In the genomic region with DNA sequence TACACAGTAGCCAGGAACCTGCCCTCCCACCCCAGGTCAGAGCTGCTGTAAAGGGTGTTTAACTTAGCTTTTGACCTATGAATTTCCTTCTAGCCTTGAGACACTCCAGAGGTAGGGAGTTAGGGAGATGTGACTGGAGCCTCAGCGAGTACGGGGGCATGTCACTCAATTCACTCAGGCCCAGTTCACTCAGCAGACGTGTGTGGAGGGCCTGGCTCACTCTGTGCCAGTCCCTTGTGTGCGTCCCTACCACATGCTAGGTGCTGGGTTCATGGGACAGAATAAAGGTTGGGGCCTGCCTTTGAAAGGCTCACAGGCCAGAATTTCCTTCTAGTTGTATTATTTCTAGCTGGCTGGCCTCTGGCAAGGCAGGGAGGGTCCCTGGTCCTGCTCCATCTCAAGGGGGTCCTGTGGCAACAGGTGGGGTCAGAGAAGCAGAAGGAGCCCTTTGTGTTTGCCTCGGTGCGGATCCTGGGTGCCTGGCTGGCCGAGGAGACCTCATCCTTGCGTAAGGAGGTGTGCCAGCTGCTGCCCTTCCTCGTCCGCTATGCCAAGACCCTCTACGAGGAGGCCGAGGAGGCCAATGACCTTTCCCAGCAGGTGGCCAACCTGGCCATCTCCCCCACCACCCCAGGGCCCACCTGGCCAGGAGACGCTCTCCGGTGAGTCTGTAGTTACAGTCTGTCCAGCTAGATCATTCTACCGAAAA, we compare ENCODE assay signal across 31 cellular contexts. TPM values are rescaled to one million over a fixed set of nuclear protein-coding genes. Genes with fewer than 3 reads are reported as not detected.
DNase-seq lines count a peak whose midpoint lies in the region.
"Had no signal": no experiment of that assay in that cellular context is flagged by ENCODE, and none has a peak within 500 bp of the region (broad histone marks: within the 10 kb centered on the region; RNA-seq: fewer than 3 reads in every experiment).

No MANE protein-coding gene starts in this region.

- H3K9me3 Mint-ChIP-seq in activated naive CD4-positive, alpha-beta T cell treated with anti-CD3 and anti-CD28 coated beads for 36 hours: no peaks in the 10 kb centered on the region
- H3K9me3 Mint-ChIP-seq in activated T-helper 1 cell treated with anti-CD3 and anti-CD28 coated beads, Interleukin-12 subunit alpha, Interleukin-12 subunit beta, Interleukin-2, Interleukin-4 antibody, amounts not matched to agents 30 ng/mL and 10 ng/mL and 1 ng/mL, durations not matched to agents 14 hours and 24 hours and 36 hours: no peaks in the 10 kb centered on the region
- H3K9me3 Mint-ChIP-seq: activated CD8-positive, alpha-beta T cell treated with anti-CD3 and anti-CD28 coated beads for 36 hours; IgD-negative memory B cell; WTC11 had no signal

- peaks cover 24% of the 10 kb centered on the region for H3K4me1 Mint-ChIP-seq in activated naive CD4-positive, alpha-beta T cell treated with anti-CD3 and anti-CD28 coated beads for 36 hours (ENCODE audit: low read depth)
- H3K4me1 Mint-ChIP-seq in activated T-helper 1 cell treated with anti-CD3 and anti-CD28 coated beads, Interleukin-12 subunit alpha, Interleukin-12 subunit beta, Interleukin-2, Interleukin-4 antibody, amounts not matched to agents 30 ng/mL and 10 ng/mL and 1 ng/mL, durations not matched to agents 14 hours and 24 hours and 36 hours (ENCODE audit: low read depth): peaks cover 53% of the 10 kb centered on the region

- H3K27me3 Mint-ChIP-seq in activated naive CD4-positive, alpha-beta T cell treated with anti-CD3 and anti-CD28 coated beads for 36 hours (ENCODE audit: low read depth): no peaks in the 10 kb centered on the region
- H3K27me3 Mint-ChIP-seq in activated T-helper 1 cell treated with anti-CD3 and anti-CD28 coated beads, Interleukin-12 subunit alpha, Interleukin-12 subunit beta, Interleukin-2, Interleukin-4 antibody, amounts not matched to agents 30 ng/mL and 10 ng/mL and 1 ng/mL, durations not matched to agents 14 hours and 24 hours and 36 hours (ENCODE audit: insufficient read depth): no peaks in the 10 kb centered on the region
- H3K27me3 Mint-ChIP-seq: activated CD8-positive, alpha-beta T cell treated with anti-CD3 and anti-CD28 coated beads for 36 hours; IgD-negative memory B cell had no signal

- DNase-seq in activated naive CD4-positive, alpha-beta T cell treated with anti-CD3 and anti-CD28 coated beads for 36 hours: no peak
- DNase-seq in activated naive CD4-positive, alpha-beta T cell (lab: John Stamatoyannopoulos, UW): no peak
- no peak for DNase-seq in activated T-helper 1 cell treated with anti-CD3 and anti-CD28 coated beads, Interleukin-12 subunit alpha, Interleukin-12 subunit beta, Interleukin-2, Interleukin-4 antibody, amounts not matched to agents 30 ng/mL and 10 ng/mL and 1 ng/mL, durations not matched to agents 14 hours and 24 hours and 36 hours (ENCODE audit: low spot score)
- DNase-seq in mesenteric fat pad (ENCODE audit: low spot score): peak; percentile 74
- no peak for DNase-seq in HUDEP-2 (lab: John Stamatoyannopoulos, UW; ENCODE audit: unreplicated experiment in 76 of 76)
- no peak for DNase-seq in NOMO-1 treated with DMSO at 0.1 percent for 48 hours (lab: John Stamatoyannopoulos, UW; ENCODE audit: unreplicated experiment)
- DNase-seq in MV-4-11 (lab: John Stamatoyannopoulos, UW): no peak
- DNase-seq: activated CD8-positive, alpha-beta T cell treated with anti-CD3 and anti-CD28 coated beads for 36 hours; activated gamma-delta T cell treated with Interleukin-2 at 50 U/mL for 16 hours; activated T-cell treated with anti-CD3 and anti-CD28 coated beads for 4 hours; effector CD8-positive, alpha-beta T cell; foreskin fibroblast; heart right ventricle; lower lobe of right lung; mucosa of descending colon; NCI-H1105 treated with DMSO at 0.1 percent for 48 hours; NCI-H2029; NCI-H526; NK-92 treated with Interleukin-12 subunit alpha and Interleukin-12 subunit beta, amount 100 ng/mL, for 24 hours; SIG-M5; stomach; tibial artery had no signal

- CTCF ChIA-PET in activated naive CD4-positive, alpha-beta T cell treated with anti-CD3 and anti-CD28 coated beads for 36 hours (lab: Charles Lee): interaction anchor here (0.6 to 12.3 kb wide), 5 partner anchors 12 to 155 kb away, joined by 3 to 113 read pairs (median 4); no protein-coding TSS in a partner anchor

- peak overlapping the region; percentile 19 for H3K27ac Mint-ChIP-seq in activated naive CD4-positive, alpha-beta T cell treated with anti-CD3 and anti-CD28 coated beads for 36 hours
- H3K27ac Mint-ChIP-seq in activated T-helper 1 cell treated with anti-CD3 and anti-CD28 coated beads, Interleukin-12 subunit alpha, Interleukin-12 subunit beta, Interleukin-2, Interleukin-4 antibody, amounts not matched to agents 30 ng/mL and 10 ng/mL and 1 ng/mL, durations not matched to agents 14 hours and 24 hours and 36 hours: no peak overlapping the region

- H3K4me3 Mint-ChIP-seq in activated naive CD4-positive, alpha-beta T cell treated with anti-CD3 and anti-CD28 coated beads for 36 hours: no peak overlapping the region
- H3K4me3 Mint-ChIP-seq in activated T-helper 1 cell treated with anti-CD3 and anti-CD28 coated beads, Interleukin-12 subunit alpha, Interleukin-12 subunit beta, Interleukin-2, Interleukin-4 antibody, amounts not matched to agents 30 ng/mL and 10 ng/mL and 1 ng/mL, durations not matched to agents 14 hours and 24 hours and 36 hours: peak overlapping the region; percentile 41
- H3K4me3 Mint-ChIP-seq: activated CD8-positive, alpha-beta T cell treated with anti-CD3 and anti-CD28 coated beads for 36 hours; WTC11 had no signal

- intact Hi-C loops in activated naive CD4-positive, alpha-beta T cell treated with anti-CD3 and anti-CD28 coated beads for 36 hours (cut with micrococcal nuclease): no loop called here
- intact Hi-C loops in activated T-helper 1 cell treated with anti-CD3 and anti-CD28 coated beads, Interleukin-12 subunit alpha, Interleukin-12 subunit beta, Interleukin-2, Interleukin-4 antibody, amounts not matched to agents 30 ng/mL and 10 ng/mL and 1 ng/mL, durations not matched to agents 14 hours and 24 hours and 36 hours (cut with micrococcal nuclease): no loop called here

- H3K27ac ChIP-seq in temporal lobe (ENCODE audit: low read depth, low read length): peak overlapping the region; percentile 23
- H3K27ac ChIP-seq: A549, lower lobe of right lung, neutrophil, psoas muscle, skin epidermis, tibial artery had no signal

- H3K36me3 Mint-ChIP-seq in activated naive CD4-positive, alpha-beta T cell treated with anti-CD3 and anti-CD28 coated beads for 36 hours (ENCODE audit: low read depth): peaks cover 8% of the 10 kb centered on the region
- peaks cover 24% of the 10 kb centered on the region for H3K36me3 Mint-ChIP-seq in activated T-helper 1 cell treated with anti-CD3 and anti-CD28 coated beads, Interleukin-12 subunit alpha, Interleukin-12 subunit beta, Interleukin-2, Interleukin-4 antibody, amounts not matched to agents 30 ng/mL and 10 ng/mL and 1 ng/mL, durations not matched to agents 14 hours and 24 hours and 36 hours (ENCODE audit: low read depth)
- H3K36me3 Mint-ChIP-seq: IgD-negative memory B cell had no signal

RNA-seq across cellular contexts. Expression of a gene that starts 4.5 kb away (rescaled TPM):
- 10 to 100 TPM; 12.1 to 13.4 TPM for total RNA-seq in activated naive CD4-positive, alpha-beta T cell treated with anti-CD3 and anti-CD28 coated beads for 36 hours
- 43.8 and 45.1 TPM in 2 replicates for total RNA-seq in activated T-helper 1 cell treated with anti-CD3 and anti-CD28 coated beads, Interleukin-12 subunit alpha, Interleukin-12 subunit beta, Interleukin-2, Interleukin-4 antibody, amounts not matched to agents 30 ng/mL and 10 ng/mL and 1 ng/mL, durations not matched to agents 14 hours and 24 hours and 36 hours
- total RNA-seq in mesenteric fat pad: 16.0 TPM
- 80.6 TPM for total RNA-seq in temporal lobe

RNA-seq across cellular contexts. Expression of a gene that starts 4.9 kb away (rescaled TPM):
- 10 to 100 TPM; 22.6 to 24.2 TPM for total RNA-seq in activated naive CD4-positive, alpha-beta T cell treated with anti-CD3 and anti-CD28 coated beads for 36 hours
- total RNA-seq in activated T-helper 1 cell treated with anti-CD3 and anti-CD28 coated beads, Interleukin-12 subunit alpha, Interleukin-12 subunit beta, Interleukin-2, Interleukin-4 antibody, amounts not matched to agents 30 ng/mL and 10 ng/mL and 1 ng/mL, durations not matched to agents 14 hours and 24 hours and 36 hours: 42.5 and 43.6 TPM in 2 replicates
- 48.5 TPM for total RNA-seq in mesenteric fat pad
- 34.2 TPM for total RNA-seq in temporal lobe

RNA-seq across cellular contexts. Expression of a gene that starts 11.0 kb away (rescaled TPM):
- total RNA-seq in activated naive CD4-positive, alpha-beta T cell treated with anti-CD3 and anti-CD28 coated beads for 36 hours: under 1 TPM; 0.19 to 0.27 TPM
- 0.47 TPM in 2 replicates for total RNA-seq in activated T-helper 1 cell treated with anti-CD3 and anti-CD28 coated beads, Interleukin-12 subunit alpha, Interleukin-12 subunit beta, Interleukin-2, Interleukin-4 antibody, amounts not matched to agents 30 ng/mL and 10 ng/mL and 1 ng/mL, durations not matched to agents 14 hours and 24 hours and 36 hours
- total RNA-seq in mesenteric fat pad: 1.2 TPM
- 0.74 TPM for total RNA-seq in temporal lobe
- total RNA-seq: G401, M059J, psoas muscle had no signal
